8 cellular contexts compared by ENCODE assay signal in the genomic region with DNA sequence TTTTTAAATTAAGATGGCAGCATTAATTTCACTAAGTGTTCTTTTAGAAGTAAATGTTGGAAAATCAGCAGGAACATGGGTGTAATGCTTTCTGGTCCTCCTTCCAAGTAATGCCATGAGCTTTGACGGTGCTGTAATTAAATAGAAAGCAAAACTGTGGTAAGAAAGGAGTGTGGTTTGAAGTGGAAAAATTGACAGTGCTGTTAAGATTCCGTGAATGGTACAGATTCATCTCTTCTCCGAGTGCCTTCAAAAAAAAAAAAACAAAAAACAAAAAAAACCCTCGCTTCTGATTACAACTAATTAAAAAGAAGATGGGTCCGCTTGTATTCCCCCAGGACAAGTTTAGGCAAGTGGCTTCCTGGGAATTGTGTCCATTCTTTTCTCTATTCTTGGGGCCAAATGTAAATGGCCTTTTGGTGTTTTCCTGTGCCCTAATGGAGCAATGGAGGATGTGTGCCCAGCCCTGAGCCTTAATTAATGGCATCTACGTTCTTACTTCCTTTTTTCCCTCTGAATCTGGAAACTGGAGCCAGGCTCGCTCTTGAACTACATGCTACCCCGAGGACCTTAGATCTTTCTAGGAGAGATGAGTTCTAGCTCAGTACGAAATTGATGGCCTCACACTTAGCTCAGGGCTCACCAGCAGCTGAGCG. TPM values are rescaled to one million over a fixed set of nuclear protein-coding genes. Genes with fewer than 3 reads are reported as not detected.
DNase-seq lines count a peak whose midpoint lies in the region; ATAC-seq, FAIRE-seq and TF ChIP-seq lines count a peak whose summit lies in the region.

No MANE protein-coding gene starts in this region.

- H3K4me3 ChIP-seq in SK-N-SH (ENCODE audit: low read depth in 2 of 2, low read length in 1 of 2): peak overlapping the region; percentile 66 to 67; a peak in 3 of 4 replicates
- H3K4me3 ChIP-seq in OCI-LY3 (ENCODE audit: low read length): peak overlapping the region; percentile 85
- H3K4me3 ChIP-seq in H1 (ENCODE audit: extremely low read depth in 1 of 4, insufficient read depth in 2 of 4, low read depth in 3 of 4, low read length in 4 of 4): peak overlapping the region; percentile 54 to 82 (median 54); a peak in 5 of 8 replicates

- no peak overlapping the region for H3K14ac ChIP-seq in H1 (ENCODE audit: insufficient read length)

- peak overlapping the region; percentile 77 for H3K27ac Mint-ChIP-seq in progenitor cell of endocrine pancreas

- no peak for TF ChIP-seq CTCF in SK-N-SH (IDR thresholded peaks at IDR 0.05)
- no peak for TF ChIP-seq CTCF in OCI-LY3 (IDR thresholded peaks at IDR 0.05; ENCODE audit: low read depth, low read length)
- no peak for TF ChIP-seq CTCF in H1 (IDR thresholded peaks at IDR 0.05; ENCODE audit: control extremely low read depth in 1 of 3, insufficient read depth in 1 of 3, low read depth in 1 of 3, low read length in 3 of 3)
- TF ChIP-seq CTCF in progenitor cell of endocrine pancreas (IDR thresholded peaks at IDR 0.05; ENCODE audit: unreplicated experiment): no peak

- no peak for TF ChIP-seq POLR2A in H1 (IDR thresholded peaks at IDR 0.05; ENCODE audit: control extremely low read depth in 1 of 2, low read depth in 2 of 2, low read length in 2 of 2)

- H2BK15ac ChIP-seq in H1 (ENCODE audit: low read length): no peak overlapping the region

- no peaks in the 10 kb centered on the region for H3K9me2 ChIP-seq in SK-N-SH

- H3K36me3 ChIP-seq in SK-N-SH (replicated peaks in 1 of 2; ENCODE audit: control insufficient read depth in 1 of 2, insufficient read depth in 2 of 2, low read length in 1 of 2) (peaks cover 9 to 15% of the 10 kb centered on the region in 2 experiments), OCI-LY3 (replicated peaks; ENCODE audit: low read depth, low read length) (peaks cover 13% of the 10 kb centered on the region), H1 (ENCODE audit: control insufficient read depth in 2 of 4, insufficient read depth in 4 of 4, low read length in 3 of 4) (peaks cover 4 to 28% (median 7%) of the 10 kb centered on the region in 4 experiments; a peak in 5 of 8 replicates)

- TF ChIP-seq EP300 in SK-N-SH (IDR thresholded peaks at IDR 0.05; ENCODE audit: borderline replicate concordance in 1 of 2, low read depth in 1 of 2, low read length in 1 of 2): no peak
- TF ChIP-seq EP300 in H1 (IDR thresholded peaks at IDR 0.05; ENCODE audit: borderline replicate concordance in 1 of 2, low read depth in 2 of 2, low read length in 2 of 2): no peak

- H3K79me2 ChIP-seq in SK-N-SH (ENCODE audit: insufficient read depth) (peaks cover 99% of the 10 kb centered on the region), OCI-LY3 (ENCODE audit: low read length) (no peaks in the 10 kb centered on the region), H1 (ENCODE audit: control insufficient read depth in 1 of 2, insufficient read depth in 2 of 2, low read length in 2 of 2) (peaks cover 5 to 70% of the 10 kb centered on the region in 2 experiments; a peak in 3 of 4 replicates)

- CTCF ChIA-PET in SK-N-SH (lab: Yijun Ruan, JAX) (interaction anchor here (1.4 to 1.5 kb wide), 2 partner anchors 8 to 15 kb away, joined by 6 to 8 read pairs; no protein-coding TSS in a partner anchor), H1 (lab: Charles Lee; ENCODE audit: partially characterized antibody) (interaction anchor here (0.6 to 3.5 kb wide), 17 partner anchors 8 to 620 kb away, joined by 3 to 18 read pairs (median 4); no protein-coding TSS in a partner anchor), HEK293T (lab: Yijun Ruan, JAX) (interaction anchor here (1.0 to 1.2 kb wide), 3 partner anchors 8 to 745 kb away, joined by 3 to 5 read pairs (median 3); no protein-coding TSS in a partner anchor)

- H3K23me2 ChIP-seq in H1 (ENCODE audit: low read depth, low read length): peaks cover 14% of the 10 kb centered on the region

- POLR2A ChIA-PET in SK-N-SH (lab: Yijun Ruan, JAX) (no interaction called here), H1 (lab: Charles Lee; ENCODE audit: partially characterized antibody) (interaction anchor here (0.8 to 13.4 kb wide), 5 partner anchors 9 to 420 kb away, joined by 3 to 184 read pairs (median 8); a partner anchor contains a TSS), HEK293T (lab: Yijun Ruan, JAX) (no interaction called here)

- H3K9ac ChIP-seq in SK-N-SH (peak overlapping the region; percentile 75; the same call in 1 of the 2 replicates), OCI-LY3 (ENCODE audit: low read length) (peak overlapping the region; percentile 75), H1 (replicated peaks in 1 of 4; ENCODE audit: extremely low read depth in 1 of 4, low read depth in 3 of 4, low read length in 3 of 4) (no peak overlapping the region; a peak in 1 of 7 replicates)

- no peak for FAIRE-seq in H1 (lab: Jason Lieb, UNC)

- H3K4ac ChIP-seq in H1 (replicated peaks; ENCODE audit: insufficient read length, low read depth, low read length): no peak overlapping the region

- H3K4me2 ChIP-seq in SK-N-SH (peak overlapping the region; percentile 87), OCI-LY3 (ENCODE audit: low read length) (peak overlapping the region; percentile 94), H1 (ENCODE audit: insufficient read depth in 1 of 2, low read depth in 2 of 2, low read length in 2 of 2) (peak overlapping the region; percentile 76 to 88)

- H4K20me1 ChIP-seq in SK-N-SH (ENCODE audit: insufficient read depth): peaks cover 12% of the 10 kb centered on the region; the same call in 1 of the 2 replicates
- H4K20me1 ChIP-seq in OCI-LY3 (ENCODE audit: insufficient read depth, low read length): peaks cover 14% of the 10 kb centered on the region
- H4K20me1 ChIP-seq in H1 (replicated peaks in 1 of 2; ENCODE audit: control insufficient read depth in 1 of 2, insufficient read depth in 2 of 2, low read length in 2 of 2): peaks cover 7 to 11% of the 10 kb centered on the region in 2 experiments

- no peak overlapping the region for H3K23ac ChIP-seq in H1 (ENCODE audit: insufficient read length)

- peak overlapping the region; percentile 1; the same call in 1 of the 2 replicates for H2BK12ac ChIP-seq in H1 (ENCODE audit: low read depth, low read length)

- H3K4me3 Mint-ChIP-seq in progenitor cell of endocrine pancreas (ENCODE audit: low read depth): peak overlapping the region; percentile 86

- H3K9me3 Mint-ChIP-seq in progenitor cell of endocrine pancreas (ENCODE audit: low read depth): no peaks in the 10 kb centered on the region

- peaks cover 52% of the 10 kb centered on the region for H3K4me1 Mint-ChIP-seq in progenitor cell of endocrine pancreas (ENCODE audit: low read depth)

- no peak overlapping the region for H4K8ac ChIP-seq in H1 (ENCODE audit: extremely low read depth, insufficient read depth, low read length)

- peaks cover 22% of the 10 kb centered on the region for H3K36me3 Mint-ChIP-seq in progenitor cell of endocrine pancreas (ENCODE audit: insufficient read depth)

- H2AK5ac ChIP-seq in H1 (ENCODE audit: low read depth, low read length): no peak overlapping the region

- H3F3A ChIP-seq in SK-N-SH (replicated peaks; ENCODE audit: insufficient read depth): peaks cover 20% of the 10 kb centered on the region

- no peak overlapping the region for H4K91ac ChIP-seq in H1 (replicated peaks; ENCODE audit: insufficient read length, low read length)

- H2AFZ ChIP-seq in SK-N-SH (ENCODE audit: low read depth): no peak overlapping the region
- H2AFZ ChIP-seq in OCI-LY3 (ENCODE audit: low read depth, low read length): no peak overlapping the region
- no peak overlapping the region for H2AFZ ChIP-seq in H1 (ENCODE audit: low read length)

- H3K27me3 Mint-ChIP-seq in progenitor cell of endocrine pancreas: no peaks in the 10 kb centered on the region

- H2BK5ac ChIP-seq in H1 (ENCODE audit: low read depth, low read length): 0 out of 2 replicates have a peak overlapping the region, but pooled peaks have one; percentile 3

- H3K18ac ChIP-seq in H1 (ENCODE audit: extremely low read depth, low read length): peak overlapping the region; percentile 9; the same call in 1 of the 2 replicates

- ATAC-seq in SK-N-SH treated with all-trans-retinoic acid at 6 μM for 48 hours: no peak

- no peak overlapping the region for H3K56ac ChIP-seq in H1 (replicated peaks; ENCODE audit: insufficient read length, low read depth, low read length)

- TF ChIP-seq RAD21 in SK-N-SH (IDR thresholded peaks at IDR 0.05; ENCODE audit: low read length): no peak
- no peak for TF ChIP-seq RAD21 in H1 (IDR thresholded peaks at IDR 0.05 in 1 of 2, conservative IDR thresholded peaks at IDR 0.05 in 1 of 2; ENCODE audit: low read depth in 2 of 2, low read length in 2 of 2)

- H2BK120ac ChIP-seq in H1 (replicated peaks; ENCODE audit: low read depth, low read length): no peak overlapping the region

- H3K9me3 ChIP-seq in SK-N-SH (no peaks in the 10 kb centered on the region), OCI-LY3 (ENCODE audit: insufficient read depth, low read length) (no peaks in the 10 kb centered on the region), H1 (ENCODE audit: insufficient read depth in 2 of 2, low read depth in 1 of 2, low read length in 1 of 2) (no peaks in the 10 kb centered on the region)

- 66% methylated on average over 10 of the region's 10 CpGs for WGBS in SK-N-SH (ENCODE audit: low lambda C conversion rate)
- WGBS in H1 (ENCODE audit: extremely low coverage in 1 of 2, insufficient coverage in 1 of 2, insufficient read length in 1 of 2, insufficient replicate concordance in 2 of 2, low coverage in 1 of 2, low lambda C conversion rate in 2 of 2, missing lambda C conversion rate in 1 of 2), 2 experiments: 72% methylated on average over 10 of the region's 10 CpGs; no CpG with 5 or more reads in 1 of the 2 experiments

- peaks cover 3% of the 10 kb centered on the region; the same call in 1 of the 2 replicates for H3K79me1 ChIP-seq in H1 (ENCODE audit: low read depth, low read length)

- no peak for DNase-seq in SK-N-SH
- DNase-seq in H1 (ENCODE audit: low read depth in 1 of 2, low spot score in 2 of 2): no peak
- DNase-seq in progenitor cell of endocrine pancreas (ENCODE audit: low spot score, unreplicated experiment): no peak
- no peak for DNase-seq in 8988T
- DNase-seq in HEK293T (ENCODE audit: extremely low spot score): no peak
- DNase-seq in NCI-H2196 (lab: John Stamatoyannopoulos, UW; ENCODE audit: unreplicated experiment): no peak

- no peak overlapping the region for H4K5ac ChIP-seq in H1 (ENCODE audit: insufficient read length, low read depth, low read length)

- H3K27ac ChIP-seq in SK-N-SH (ENCODE audit: low read depth in 2 of 2, low read length in 1 of 2) (peak overlapping the region in 1 of 2 experiments; percentile 60; a peak in 3 of 4 replicates), OCI-LY3 (ENCODE audit: low read length) (no peak overlapping the region), H1 (ENCODE audit: low read depth, low read length) (0 out of 2 replicates have a peak overlapping the region, but pooled peaks have one; percentile 41)

- H3K4me1 ChIP-seq in SK-N-SH (ENCODE audit: control insufficient read depth in 1 of 2, insufficient read depth in 2 of 2, low read depth in 1 of 2, low read length in 1 of 2): peaks cover 3 to 25% of the 10 kb centered on the region in 2 experiments
- peaks cover 39% of the 10 kb centered on the region for H3K4me1 ChIP-seq in OCI-LY3 (ENCODE audit: low read length)
- H3K4me1 ChIP-seq in H1 (replicated peaks in 1 of 4; ENCODE audit: control insufficient read depth in 3 of 4, insufficient read depth in 4 of 4, low read length in 3 of 4): peaks cover 2 to 22% (median 18%) of the 10 kb centered on the region in 4 experiments; a peak in 6 of 7 replicates

- H3K27me3 ChIP-seq in SK-N-SH (ENCODE audit: insufficient read depth) (no peaks in the 10 kb centered on the region), OCI-LY3 (ENCODE audit: low read depth, low read length) (peaks cover 18% of the 10 kb centered on the region), H1 (replicated peaks in 1 of 4; ENCODE audit: control insufficient read depth in 3 of 4, extremely low read depth in 1 of 4, insufficient read depth in 3 of 4, low read length in 3 of 4) (no peaks in the 10 kb centered on the region)

- no peak overlapping the region for H2BK20ac ChIP-seq in H1 (ENCODE audit: low read length)

RNA-seq across cellular contexts. Expression of a gene that starts 5.1 kb away (rescaled TPM):
- polyA plus RNA-seq in SK-N-SH (2012; rRNA removed) (64.7 and 71.1 TPM in 2 replicates), H1 (2011; rRNA removed) (77.6 and 98.7 TPM in 2 replicates)
- polyA plus RNA-seq in SK-N-SH (2012; cell fraction: cytosol; rRNA removed): 63.6 and 78.5 TPM in 2 replicates
- 30.6 and 72.4 TPM in 2 replicates for polyA plus RNA-seq in SK-N-SH (2012; cell fraction: nucleus; rRNA removed)
- total RNA-seq in H1 (2021; fragmentation: NEBNext Ultra II Directional; extraction: Animal tissue kit (Norgen Biotek cat#: 25700)): 65.6 and 71.7 TPM in 2 replicates
- 84.3 TPM for polyA plus RNA-seq in H1 (2011; cell fraction: cytosol; rRNA removed)
- polyA plus RNA-seq in H1 (2011; cell fraction: nucleus; rRNA removed): 79.1 TPM
- 61.4 to 75.2 TPM (median 67.8 TPM) in 4 replicates for polyA plus RNA-seq in H1 (2012, experiment 1 of 2)
- polyA plus RNA-seq in H1 (2012, experiment 2 of 2): 77.0 TPM
- polyA plus RNA-seq in H1 (2013, experiment 1 of 2): 61.1 TPM
- 65.8 TPM for polyA plus RNA-seq in H1 (2013, experiment 2 of 2)
- 56.3 and 60.4 TPM in 2 replicates for polyA minus RNA-seq in H1 (2011; rRNA and poly(A)+ RNA removed)
- polyA minus RNA-seq in H1 (2011; cell fraction: cytosol; rRNA and poly(A)+ RNA removed): 35.3 TPM
- 35.5 TPM for polyA minus RNA-seq in H1 (2011; cell fraction: nucleus; rRNA and poly(A)+ RNA removed)
- 64.2 and 74.5 TPM in 2 replicates for total RNA-seq in progenitor cell of endocrine pancreas

Comparison
In these comparisons a context has a peak if more than half of its experiments do, and no peak if none do; other contexts are left out.
1. H3K9ac ChIP-seq: peak in SK-N-SH (single experiment) and OCI-LY3 (single experiment); none in H1 (0 of 4).
2. Peak in every context shown above with its lines, with median percentiles within 50 percentile points of each other: H3K4me2 ChIP-seq and H3K4me3 ChIP-seq.